ENCODE assay signal across 1 cellular context in the genomic region with DNA sequence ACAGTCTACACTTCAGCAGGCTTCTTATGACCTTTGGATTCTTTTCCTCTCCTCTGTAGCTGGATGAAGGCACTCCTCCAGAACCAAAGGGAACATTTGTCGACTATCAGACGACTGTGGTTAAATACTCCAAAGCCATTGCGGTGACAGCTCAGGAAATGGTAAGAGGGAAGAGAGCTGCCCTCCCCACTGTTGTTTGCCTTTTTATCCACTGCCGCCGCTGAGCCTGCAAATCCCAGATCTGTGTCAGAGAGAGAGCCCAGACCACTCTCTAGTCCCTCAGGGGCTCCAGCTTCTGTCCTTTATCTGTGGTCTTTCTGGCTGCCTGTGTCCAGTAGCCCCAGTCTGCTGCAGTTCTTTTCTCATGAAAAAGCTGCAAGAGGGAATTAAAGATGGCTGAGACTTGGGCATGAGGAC.
TF ChIP-seq lines count a peak whose summit lies in the region.

No MANE protein-coding gene starts in this region.

TF ChIP-seq in WTC11, 78 proteins besides CTCF, POLR2A, EP300 and RAD21 (continued from another document):
- TF ChIP-seq, protein P1, sequence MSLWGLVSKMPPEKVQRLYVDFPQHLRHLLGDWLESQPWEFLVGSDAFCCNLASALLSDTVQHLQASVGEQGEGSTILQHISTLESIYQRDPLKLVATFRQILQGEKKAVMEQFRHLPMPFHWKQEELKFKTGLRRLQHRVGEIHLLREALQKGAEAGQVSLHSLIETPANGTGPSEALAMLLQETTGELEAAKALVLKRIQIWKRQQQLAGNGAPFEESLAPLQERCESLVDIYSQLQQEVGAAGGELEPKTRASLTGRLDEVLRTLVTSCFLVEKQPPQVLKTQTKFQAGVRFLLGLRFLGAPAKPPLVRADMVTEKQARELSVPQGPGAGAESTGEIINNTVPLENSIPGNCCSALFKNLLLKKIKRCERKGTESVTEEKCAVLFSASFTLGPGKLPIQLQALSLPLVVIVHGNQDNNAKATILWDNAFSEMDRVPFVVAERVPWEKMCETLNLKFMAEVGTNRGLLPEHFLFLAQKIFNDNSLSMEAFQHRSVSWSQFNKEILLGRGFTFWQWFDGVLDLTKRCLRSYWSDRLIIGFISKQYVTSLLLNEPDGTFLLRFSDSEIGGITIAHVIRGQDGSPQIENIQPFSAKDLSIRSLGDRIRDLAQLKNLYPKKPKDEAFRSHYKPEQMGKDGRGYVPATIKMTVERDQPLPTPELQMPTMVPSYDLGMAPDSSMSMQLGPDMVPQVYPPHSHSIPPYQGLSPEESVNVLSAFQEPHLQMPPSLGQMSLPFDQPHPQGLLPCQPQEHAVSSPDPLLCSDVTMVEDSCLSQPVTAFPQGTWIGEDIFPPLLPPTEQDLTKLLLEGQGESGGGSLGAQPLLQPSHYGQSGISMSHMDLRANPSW (CRISPR knock-in tag; conservative IDR thresholded peaks at IDR 0.05; ENCODE audit: low read depth) = no peak
- no peak for TF ChIP-seq ZNF219 (CRISPR knock-in tag; IDR thresholded peaks at IDR 0.05; ENCODE audit: borderline replicate concordance)
- TF ChIP-seq FOXP1 (CRISPR knock-in tag; IDR thresholded peaks at IDR 0.05; ENCODE audit: borderline replicate concordance) = no peak
